13 cellular contexts compared by ENCODE assay signal in genomic region chr6:108594640-108595039, GRCh38. TPM values are rescaled to one million over a fixed set of nuclear protein-coding genes. Genes with fewer than 3 reads are reported as not detected.
DNase-seq lines count a peak whose midpoint lies in the region; ATAC-seq and TF ChIP-seq lines count a peak whose summit lies in the region.
"Had no signal": no experiment of that assay in that cellular context is flagged by ENCODE, and none has a peak within 500 bp of the region (broad histone marks: within the 10 kb centered on the region; RNA-seq: fewer than 3 reads in every experiment).

No MANE protein-coding gene starts in this region.

- peaks cover 97% of the 10 kb centered on the region for H3K79me2 ChIP-seq in KMS-11 (ENCODE audit: insufficient read depth, low read depth)

- peak overlapping the region; percentile 91 for H3K4me2 ChIP-seq in KMS-11

- no peak for TF ChIP-seq POLR2A in body of pancreas (IDR thresholded peaks at IDR 0.05)
- no peak for TF ChIP-seq POLR2A in spleen (IDR thresholded peaks at IDR 0.05)

- TF ChIP-seq CTCF in KMS-11 (conservative IDR thresholded peaks at IDR 0.05; ENCODE audit: low read depth, low read length) (no peak), body of pancreas (IDR thresholded peaks at IDR 0.05) (no peak), spleen (IDR thresholded peaks at IDR 0.05 in 8 of 11, conservative IDR thresholded peaks at IDR 0.05 in 3 of 11) (no peak), endothelial cell (IDR thresholded peaks at IDR 0.05; ENCODE audit: unreplicated experiment) (no peak)

- H3K4me1 ChIP-seq in KMS-11 (ENCODE audit: low read depth, poor library complexity, severe bottlenecking) (peaks cover 98% of the 10 kb centered on the region), body of pancreas (peaks cover 99% of the 10 kb centered on the region), spleen (peaks cover 45 to 100% (median 92%) of the 10 kb centered on the region in 6 donors)

- H3K27me3 ChIP-seq in KMS-11 (ENCODE audit: insufficient read depth, low read depth) (no peaks in the 10 kb centered on the region), body of pancreas (no peaks in the 10 kb centered on the region), spleen (replicated peaks in 1 of 7) (no peaks in the 10 kb centered on the region)

- H3K9me3 ChIP-seq in body of pancreas (no peaks in the 10 kb centered on the region), spleen (no peaks in the 10 kb centered on the region)

- H3K27ac ChIP-seq in KMS-11: peak overlapping the region; percentile 99
- H3K27ac ChIP-seq in body of pancreas: peak overlapping the region in 3 of 4 donors; percentile 28 to 56 (median 33)
- H3K27ac ChIP-seq in spleen: peak overlapping the region in 5 of 8 donors; percentile 82 to 88 (median 85)

- no peaks in the 10 kb centered on the region for H3K9me3 Mint-ChIP-seq in activated T-helper 2 cell treated with anti-CD3 and anti-CD28 coated beads, Interferon-gamma antibody, Interleukin-2, Interleukin-4, amounts not matched to agents 10 μg/mL and 5 μg/mL and 100 μg/mL, durations not matched to agents 14 hours and 24 hours and 36 hours
- no peaks in the 10 kb centered on the region for H3K9me3 Mint-ChIP-seq in endothelial cell (ENCODE audit: unreplicated experiment)
- H3K9me3 Mint-ChIP-seq: activated naive CD4-positive, alpha-beta T cell treated with anti-CD3 and anti-CD28 coated beads, Interleukin-2, amount 50 U/mL, for 24 hours had no signal

- DNase-seq in body of pancreas: peak; percentile 62 to 75 (median 68)
- peak; percentile 91 for DNase-seq in left lobe of liver (ENCODE audit: low spot score)
- DNase-seq in spleen: no peak
- DNase-seq in activated T-helper 2 cell treated with anti-CD3 and anti-CD28 coated beads, Interferon-gamma antibody, Interleukin-2, Interleukin-4, amounts not matched to agents 10 μg/mL and 5 μg/mL and 100 μg/mL, durations not matched to agents 14 hours and 24 hours and 36 hours (ENCODE audit: low spot score): no peak
- DNase-seq in NCI-H1436 (lab: John Stamatoyannopoulos, UW): no peak
- no peak for DNase-seq in pons (ENCODE audit: low spot score)
- no peak for DNase-seq in endothelial cell (ENCODE audit: low spot score)
- DNase-seq: AML-193, DMS79, NCI-H1694 treated with DMSO at 0.1 percent for 48 hours, NCI-H774 had no signal

- H2AFZ ChIP-seq in KMS-11 (ENCODE audit: low read depth): no peak overlapping the region

- no peaks in the 10 kb centered on the region for H3K36me3 ChIP-seq in KMS-11 (ENCODE audit: insufficient read depth)
- H3K36me3 ChIP-seq in body of pancreas (replicated peaks in 1 of 2; ENCODE audit: insufficient read depth in 1 of 2, low read depth in 2 of 2): no peaks in the 10 kb centered on the region
- H3K36me3 ChIP-seq in spleen: peaks cover 0 to 6% (median 0%) of the 10 kb centered on the region in 6 donors

- peaks cover 21% of the 10 kb centered on the region for H3K27me3 Mint-ChIP-seq in activated T-helper 2 cell treated with anti-CD3 and anti-CD28 coated beads, Interferon-gamma antibody, Interleukin-2, Interleukin-4, amounts not matched to agents 10 μg/mL and 5 μg/mL and 100 μg/mL, durations not matched to agents 14 hours and 24 hours and 36 hours (ENCODE audit: low read depth)
- peaks cover 1% of the 10 kb centered on the region for H3K27me3 Mint-ChIP-seq in endothelial cell (ENCODE audit: unreplicated experiment)
- H3K27me3 Mint-ChIP-seq: activated naive CD4-positive, alpha-beta T cell treated with anti-CD3 and anti-CD28 coated beads, Interleukin-2, amount 50 U/mL, for 24 hours had no signal

- ATAC-seq in body of pancreas: peak; percentile 74
- peak; percentile 93 for ATAC-seq in left lobe of liver

- H3K4me3 Mint-ChIP-seq in activated T-helper 2 cell treated with anti-CD3 and anti-CD28 coated beads, Interferon-gamma antibody, Interleukin-2, Interleukin-4, amounts not matched to agents 10 μg/mL and 5 μg/mL and 100 μg/mL, durations not matched to agents 14 hours and 24 hours and 36 hours (ENCODE audit: low read depth): no peak overlapping the region
- no peak overlapping the region for H3K4me3 Mint-ChIP-seq in endothelial cell (ENCODE audit: unreplicated experiment)
- H3K4me3 Mint-ChIP-seq: activated naive CD4-positive, alpha-beta T cell treated with anti-CD3 and anti-CD28 coated beads, Interleukin-2, amount 50 U/mL, for 24 hours had no signal

- H3K27ac Mint-ChIP-seq in activated T-helper 2 cell treated with anti-CD3 and anti-CD28 coated beads, Interferon-gamma antibody, Interleukin-2, Interleukin-4, amounts not matched to agents 10 μg/mL and 5 μg/mL and 100 μg/mL, durations not matched to agents 14 hours and 24 hours and 36 hours: no peak overlapping the region
- no peak overlapping the region for H3K27ac Mint-ChIP-seq in endothelial cell (ENCODE audit: unreplicated experiment)
- H3K27ac Mint-ChIP-seq: activated naive CD4-positive, alpha-beta T cell treated with anti-CD3 and anti-CD28 coated beads, Interleukin-2, amount 50 U/mL, for 24 hours had no signal

- H4K20me1 ChIP-seq in KMS-11 (ENCODE audit: insufficient read depth): no peaks in the 10 kb centered on the region

- H3K4me3 ChIP-seq in KMS-11 (IDR thresholded peaks at IDR 0.05; ENCODE audit: insufficient read depth, low read depth, low read length) (no peak overlapping the region), body of pancreas (no peak overlapping the region), spleen (no peak overlapping the region)

- peak overlapping the region; percentile 87 for H3K9ac ChIP-seq in KMS-11

- H3K36me3 Mint-ChIP-seq in activated T-helper 2 cell treated with anti-CD3 and anti-CD28 coated beads, Interferon-gamma antibody, Interleukin-2, Interleukin-4, amounts not matched to agents 10 μg/mL and 5 μg/mL and 100 μg/mL, durations not matched to agents 14 hours and 24 hours and 36 hours (ENCODE audit: low read depth): no peaks in the 10 kb centered on the region
- H3K36me3 Mint-ChIP-seq in endothelial cell (ENCODE audit: low read depth, unreplicated experiment): no peaks in the 10 kb centered on the region

- peaks cover 23% of the 10 kb centered on the region for H3K4me1 Mint-ChIP-seq in activated T-helper 2 cell treated with anti-CD3 and anti-CD28 coated beads, Interferon-gamma antibody, Interleukin-2, Interleukin-4, amounts not matched to agents 10 μg/mL and 5 μg/mL and 100 μg/mL, durations not matched to agents 14 hours and 24 hours and 36 hours (ENCODE audit: low read depth)
- H3K4me1 Mint-ChIP-seq in endothelial cell (ENCODE audit: unreplicated experiment): peaks cover 52% of the 10 kb centered on the region

- 29 to 45% methylated on average over 4 of the region's 4 CpGs for WGBS in body of pancreas, 2 donors
- WGBS in spleen, 5 donors: 73 to 93% (median 80%) methylated on average over 4 of the region's 4 CpGs

- intact Hi-C loops in body of pancreas (cut with DNase I) (no loop called here), spleen (cut with DNase I; ENCODE audit: low total_unique reads) (no loop called here)
- intact Hi-C loops in activated T-helper 2 cell treated with anti-CD3 and anti-CD28 coated beads, Interferon-gamma antibody, Interleukin-2, Interleukin-4, amounts not matched to agents 10 μg/mL and 5 μg/mL and 100 μg/mL, durations not matched to agents 14 hours and 24 hours and 36 hours (cut with micrococcal nuclease): no loop called here

RNA-seq across cellular contexts. Expression of gene FOXO3, which starts 33.9 kb away (rescaled TPM):
- total RNA-seq in body of pancreas (10 to 100 TPM; 62.8 to 69.5 TPM), left lobe of liver (22.6 TPM), spleen (10 to 100 TPM; 45.8 to 86.9 (median 75.2) TPM), endothelial cell (ENCODE audit: unreplicated experiment) (34.6 TPM)
- polyA plus RNA-seq in spleen: 10 to 100 TPM in 2 of 3 donors, 1 to 10 TPM in 1; 9.4 to 12.6 (median 12.0) TPM
- total RNA-seq in activated T-helper 2 cell treated with anti-CD3 and anti-CD28 coated beads, Interferon-gamma antibody, Interleukin-2, Interleukin-4, amounts not matched to agents 10 μg/mL and 5 μg/mL and 100 μg/mL, durations not matched to agents 14 hours and 24 hours and 36 hours: 4.7 and 5.8 TPM in 2 replicates

Comparison
In these comparisons a context has a peak if more than half of its experiments do, and no peak if none do; other contexts are left out.
1. H3K27ac ChIP-seq: peak in every context shown above with its lines; median percentile 99 in KMS-11; 85 in spleen; 33 in body of pancreas.
2. DNase-seq: peak in body of pancreas (4 of 4) and left lobe of liver (single experiment); none in spleen (single experiment), activated T-helper 2 cell treated with anti-CD3 and anti-CD28 coated beads, Interferon-gamma antibody, Interleukin-2, Interleukin-4, amounts not matched to agents 10 μg/mL and 5 μg/mL and 100 μg/mL, durations not matched to agents 14 hours and 24 hours and 36 hours (single experiment), NCI-H1436 (single experiment), pons (single experiment) and endothelial cell (single experiment).